Comparison of ENCODE assay signal across 1 cellular context in the genomic region with DNA sequence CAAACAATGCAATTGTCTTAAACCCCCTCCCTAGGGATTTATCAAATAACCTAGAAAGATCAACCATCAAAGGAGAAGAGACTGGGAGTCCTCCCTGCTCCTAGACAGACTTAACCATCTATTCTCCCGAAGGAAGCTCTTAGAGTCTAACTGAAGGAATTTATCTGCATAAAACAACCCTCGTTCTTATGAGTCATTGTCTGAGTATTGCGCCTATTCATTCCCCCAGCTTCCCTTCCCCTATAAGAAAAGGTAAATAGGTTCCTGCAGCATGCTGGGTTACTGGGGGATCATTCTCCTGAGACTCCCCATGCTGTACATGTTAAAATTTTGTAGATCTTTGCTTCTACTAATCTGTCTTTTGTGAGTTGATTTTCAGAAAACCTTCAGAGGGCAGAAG.
TF ChIP-seq lines count a peak whose summit lies in the region.

No MANE protein-coding gene starts in this region.

TF ChIP-seq in WTC11, 78 proteins besides CTCF, POLR2A, EP300 and RAD21 (continued from another document):
- TF ChIP-seq, protein P1, sequence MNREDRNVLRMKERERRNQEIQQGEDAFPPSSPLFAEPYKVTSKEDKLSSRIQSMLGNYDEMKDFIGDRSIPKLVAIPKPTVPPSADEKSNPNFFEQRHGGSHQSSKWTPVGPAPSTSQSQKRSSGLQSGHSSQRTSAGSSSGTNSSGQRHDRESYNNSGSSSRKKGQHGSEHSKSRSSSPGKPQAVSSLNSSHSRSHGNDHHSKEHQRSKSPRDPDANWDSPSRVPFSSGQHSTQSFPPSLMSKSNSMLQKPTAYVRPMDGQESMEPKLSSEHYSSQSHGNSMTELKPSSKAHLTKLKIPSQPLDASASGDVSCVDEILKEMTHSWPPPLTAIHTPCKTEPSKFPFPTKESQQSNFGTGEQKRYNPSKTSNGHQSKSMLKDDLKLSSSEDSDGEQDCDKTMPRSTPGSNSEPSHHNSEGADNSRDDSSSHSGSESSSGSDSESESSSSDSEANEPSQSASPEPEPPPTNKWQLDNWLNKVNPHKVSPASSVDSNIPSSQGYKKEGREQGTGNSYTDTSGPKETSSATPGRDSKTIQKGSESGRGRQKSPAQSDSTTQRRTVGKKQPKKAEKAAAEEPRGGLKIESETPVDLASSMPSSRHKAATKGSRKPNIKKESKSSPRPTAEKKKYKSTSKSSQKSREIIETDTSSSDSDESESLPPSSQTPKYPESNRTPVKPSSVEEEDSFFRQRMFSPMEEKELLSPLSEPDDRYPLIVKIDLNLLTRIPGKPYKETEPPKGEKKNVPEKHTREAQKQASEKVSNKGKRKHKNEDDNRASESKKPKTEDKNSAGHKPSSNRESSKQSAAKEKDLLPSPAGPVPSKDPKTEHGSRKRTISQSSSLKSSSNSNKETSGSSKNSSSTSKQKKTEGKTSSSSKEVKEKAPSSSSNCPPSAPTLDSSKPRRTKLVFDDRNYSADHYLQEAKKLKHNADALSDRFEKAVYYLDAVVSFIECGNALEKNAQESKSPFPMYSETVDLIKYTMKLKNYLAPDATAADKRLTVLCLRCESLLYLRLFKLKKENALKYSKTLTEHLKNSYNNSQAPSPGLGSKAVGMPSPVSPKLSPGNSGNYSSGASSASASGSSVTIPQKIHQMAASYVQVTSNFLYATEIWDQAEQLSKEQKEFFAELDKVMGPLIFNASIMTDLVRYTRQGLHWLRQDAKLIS (CRISPR knock-in tag; IDR thresholded peaks at IDR 0.05; ENCODE audit: borderline replicate concordance) = no peak
- TF ChIP-seq MYBL2 (CRISPR knock-in tag; IDR thresholded peaks at IDR 0.05) = no peak
- no peak for TF ChIP-seq GABPB1 (CRISPR knock-in tag; IDR thresholded peaks at IDR 0.05)
- TF ChIP-seq, protein P2, sequence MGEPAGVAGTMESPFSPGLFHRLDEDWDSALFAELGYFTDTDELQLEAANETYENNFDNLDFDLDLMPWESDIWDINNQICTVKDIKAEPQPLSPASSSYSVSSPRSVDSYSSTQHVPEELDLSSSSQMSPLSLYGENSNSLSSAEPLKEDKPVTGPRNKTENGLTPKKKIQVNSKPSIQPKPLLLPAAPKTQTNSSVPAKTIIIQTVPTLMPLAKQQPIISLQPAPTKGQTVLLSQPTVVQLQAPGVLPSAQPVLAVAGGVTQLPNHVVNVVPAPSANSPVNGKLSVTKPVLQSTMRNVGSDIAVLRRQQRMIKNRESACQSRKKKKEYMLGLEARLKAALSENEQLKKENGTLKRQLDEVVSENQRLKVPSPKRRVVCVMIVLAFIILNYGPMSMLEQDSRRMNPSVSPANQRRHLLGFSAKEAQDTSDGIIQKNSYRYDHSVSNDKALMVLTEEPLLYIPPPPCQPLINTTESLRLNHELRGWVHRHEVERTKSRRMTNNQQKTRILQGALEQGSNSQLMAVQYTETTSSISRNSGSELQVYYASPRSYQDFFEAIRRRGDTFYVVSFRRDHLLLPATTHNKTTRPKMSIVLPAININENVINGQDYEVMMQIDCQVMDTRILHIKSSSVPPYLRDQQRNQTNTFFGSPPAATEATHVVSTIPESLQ (CRISPR knock-in tag; IDR thresholded peaks at IDR 0.05) = no peak
- TF ChIP-seq, protein P3, sequence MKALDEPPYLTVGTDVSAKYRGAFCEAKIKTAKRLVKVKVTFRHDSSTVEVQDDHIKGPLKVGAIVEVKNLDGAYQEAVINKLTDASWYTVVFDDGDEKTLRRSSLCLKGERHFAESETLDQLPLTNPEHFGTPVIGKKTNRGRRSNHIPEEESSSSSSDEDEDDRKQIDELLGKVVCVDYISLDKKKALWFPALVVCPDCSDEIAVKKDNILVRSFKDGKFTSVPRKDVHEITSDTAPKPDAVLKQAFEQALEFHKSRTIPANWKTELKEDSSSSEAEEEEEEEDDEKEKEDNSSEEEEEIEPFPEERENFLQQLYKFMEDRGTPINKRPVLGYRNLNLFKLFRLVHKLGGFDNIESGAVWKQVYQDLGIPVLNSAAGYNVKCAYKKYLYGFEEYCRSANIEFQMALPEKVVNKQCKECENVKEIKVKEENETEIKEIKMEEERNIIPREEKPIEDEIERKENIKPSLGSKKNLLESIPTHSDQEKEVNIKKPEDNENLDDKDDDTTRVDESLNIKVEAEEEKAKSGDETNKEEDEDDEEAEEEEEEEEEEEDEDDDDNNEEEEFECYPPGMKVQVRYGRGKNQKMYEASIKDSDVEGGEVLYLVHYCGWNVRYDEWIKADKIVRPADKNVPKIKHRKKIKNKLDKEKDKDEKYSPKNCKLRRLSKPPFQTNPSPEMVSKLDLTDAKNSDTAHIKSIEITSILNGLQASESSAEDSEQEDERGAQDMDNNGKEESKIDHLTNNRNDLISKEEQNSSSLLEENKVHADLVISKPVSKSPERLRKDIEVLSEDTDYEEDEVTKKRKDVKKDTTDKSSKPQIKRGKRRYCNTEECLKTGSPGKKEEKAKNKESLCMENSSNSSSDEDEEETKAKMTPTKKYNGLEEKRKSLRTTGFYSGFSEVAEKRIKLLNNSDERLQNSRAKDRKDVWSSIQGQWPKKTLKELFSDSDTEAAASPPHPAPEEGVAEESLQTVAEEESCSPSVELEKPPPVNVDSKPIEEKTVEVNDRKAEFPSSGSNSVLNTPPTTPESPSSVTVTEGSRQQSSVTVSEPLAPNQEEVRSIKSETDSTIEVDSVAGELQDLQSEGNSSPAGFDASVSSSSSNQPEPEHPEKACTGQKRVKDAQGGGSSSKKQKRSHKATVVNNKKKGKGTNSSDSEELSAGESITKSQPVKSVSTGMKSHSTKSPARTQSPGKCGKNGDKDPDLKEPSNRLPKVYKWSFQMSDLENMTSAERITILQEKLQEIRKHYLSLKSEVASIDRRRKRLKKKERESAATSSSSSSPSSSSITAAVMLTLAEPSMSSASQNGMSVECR (CRISPR knock-in tag; IDR thresholded peaks at IDR 0.05; ENCODE audit: borderline replicate concordance) = no peak
- no peak for TF ChIP-seq NR3C1 (CRISPR knock-in tag; conservative IDR thresholded peaks at IDR 0.05; ENCODE audit: low read depth)
- TF ChIP-seq, protein P4, sequence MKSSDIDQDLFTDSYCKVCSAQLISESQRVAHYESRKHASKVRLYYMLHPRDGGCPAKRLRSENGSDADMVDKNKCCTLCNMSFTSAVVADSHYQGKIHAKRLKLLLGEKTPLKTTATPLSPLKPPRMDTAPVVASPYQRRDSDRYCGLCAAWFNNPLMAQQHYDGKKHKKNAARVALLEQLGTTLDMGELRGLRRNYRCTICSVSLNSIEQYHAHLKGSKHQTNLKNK (CRISPR knock-in tag; IDR thresholded peaks at IDR 0.05) = no peak
- TF ChIP-seq, protein P5, sequence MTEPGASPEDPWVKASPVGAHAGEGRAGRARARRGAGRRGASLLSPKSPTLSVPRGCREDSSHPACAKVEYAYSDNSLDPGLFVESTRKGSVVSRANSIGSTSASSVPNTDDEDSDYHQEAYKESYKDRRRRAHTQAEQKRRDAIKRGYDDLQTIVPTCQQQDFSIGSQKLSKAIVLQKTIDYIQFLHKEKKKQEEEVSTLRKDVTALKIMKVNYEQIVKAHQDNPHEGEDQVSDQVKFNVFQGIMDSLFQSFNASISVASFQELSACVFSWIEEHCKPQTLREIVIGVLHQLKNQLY (CRISPR knock-in tag; IDR thresholded peaks at IDR 0.05) = no peak
- TF ChIP-seq HMGA2 (CRISPR knock-in tag; IDR thresholded peaks at IDR 0.05) = no peak
- no peak for TF ChIP-seq ETV6 (CRISPR knock-in tag; IDR thresholded peaks at IDR 0.05)
- TF ChIP-seq, protein P6, sequence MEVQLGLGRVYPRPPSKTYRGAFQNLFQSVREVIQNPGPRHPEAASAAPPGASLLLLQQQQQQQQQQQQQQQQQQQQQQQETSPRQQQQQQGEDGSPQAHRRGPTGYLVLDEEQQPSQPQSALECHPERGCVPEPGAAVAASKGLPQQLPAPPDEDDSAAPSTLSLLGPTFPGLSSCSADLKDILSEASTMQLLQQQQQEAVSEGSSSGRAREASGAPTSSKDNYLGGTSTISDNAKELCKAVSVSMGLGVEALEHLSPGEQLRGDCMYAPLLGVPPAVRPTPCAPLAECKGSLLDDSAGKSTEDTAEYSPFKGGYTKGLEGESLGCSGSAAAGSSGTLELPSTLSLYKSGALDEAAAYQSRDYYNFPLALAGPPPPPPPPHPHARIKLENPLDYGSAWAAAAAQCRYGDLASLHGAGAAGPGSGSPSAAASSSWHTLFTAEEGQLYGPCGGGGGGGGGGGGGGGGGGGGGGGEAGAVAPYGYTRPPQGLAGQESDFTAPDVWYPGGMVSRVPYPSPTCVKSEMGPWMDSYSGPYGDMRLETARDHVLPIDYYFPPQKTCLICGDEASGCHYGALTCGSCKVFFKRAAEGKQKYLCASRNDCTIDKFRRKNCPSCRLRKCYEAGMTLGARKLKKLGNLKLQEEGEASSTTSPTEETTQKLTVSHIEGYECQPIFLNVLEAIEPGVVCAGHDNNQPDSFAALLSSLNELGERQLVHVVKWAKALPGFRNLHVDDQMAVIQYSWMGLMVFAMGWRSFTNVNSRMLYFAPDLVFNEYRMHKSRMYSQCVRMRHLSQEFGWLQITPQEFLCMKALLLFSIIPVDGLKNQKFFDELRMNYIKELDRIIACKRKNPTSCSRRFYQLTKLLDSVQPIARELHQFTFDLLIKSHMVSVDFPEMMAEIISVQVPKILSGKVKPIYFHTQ (CRISPR knock-in tag; IDR thresholded peaks at IDR 0.05) = no peak
- no peak for TF ChIP-seq ZBTB21 (CRISPR knock-in tag; IDR thresholded peaks at IDR 0.05; ENCODE audit: borderline replicate concordance)
- TF ChIP-seq SP1 (CRISPR knock-in tag; conservative IDR thresholded peaks at IDR 0.05) = no peak
- TF ChIP-seq FOXJ3 (CRISPR knock-in tag; IDR thresholded peaks at IDR 0.05; ENCODE audit: borderline replicate concordance) = no peak
- TF ChIP-seq, protein P7, sequence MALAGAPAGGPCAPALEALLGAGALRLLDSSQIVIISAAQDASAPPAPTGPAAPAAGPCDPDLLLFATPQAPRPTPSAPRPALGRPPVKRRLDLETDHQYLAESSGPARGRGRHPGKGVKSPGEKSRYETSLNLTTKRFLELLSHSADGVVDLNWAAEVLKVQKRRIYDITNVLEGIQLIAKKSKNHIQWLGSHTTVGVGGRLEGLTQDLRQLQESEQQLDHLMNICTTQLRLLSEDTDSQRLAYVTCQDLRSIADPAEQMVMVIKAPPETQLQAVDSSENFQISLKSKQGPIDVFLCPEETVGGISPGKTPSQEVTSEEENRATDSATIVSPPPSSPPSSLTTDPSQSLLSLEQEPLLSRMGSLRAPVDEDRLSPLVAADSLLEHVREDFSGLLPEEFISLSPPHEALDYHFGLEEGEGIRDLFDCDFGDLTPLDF (CRISPR knock-in tag; IDR thresholded peaks at IDR 0.05) = no peak
- TF ChIP-seq SMAD3 (CRISPR knock-in tag; IDR thresholded peaks at IDR 0.05; ENCODE audit: borderline replicate concordance) = no peak
- TF ChIP-seq, protein P8, sequence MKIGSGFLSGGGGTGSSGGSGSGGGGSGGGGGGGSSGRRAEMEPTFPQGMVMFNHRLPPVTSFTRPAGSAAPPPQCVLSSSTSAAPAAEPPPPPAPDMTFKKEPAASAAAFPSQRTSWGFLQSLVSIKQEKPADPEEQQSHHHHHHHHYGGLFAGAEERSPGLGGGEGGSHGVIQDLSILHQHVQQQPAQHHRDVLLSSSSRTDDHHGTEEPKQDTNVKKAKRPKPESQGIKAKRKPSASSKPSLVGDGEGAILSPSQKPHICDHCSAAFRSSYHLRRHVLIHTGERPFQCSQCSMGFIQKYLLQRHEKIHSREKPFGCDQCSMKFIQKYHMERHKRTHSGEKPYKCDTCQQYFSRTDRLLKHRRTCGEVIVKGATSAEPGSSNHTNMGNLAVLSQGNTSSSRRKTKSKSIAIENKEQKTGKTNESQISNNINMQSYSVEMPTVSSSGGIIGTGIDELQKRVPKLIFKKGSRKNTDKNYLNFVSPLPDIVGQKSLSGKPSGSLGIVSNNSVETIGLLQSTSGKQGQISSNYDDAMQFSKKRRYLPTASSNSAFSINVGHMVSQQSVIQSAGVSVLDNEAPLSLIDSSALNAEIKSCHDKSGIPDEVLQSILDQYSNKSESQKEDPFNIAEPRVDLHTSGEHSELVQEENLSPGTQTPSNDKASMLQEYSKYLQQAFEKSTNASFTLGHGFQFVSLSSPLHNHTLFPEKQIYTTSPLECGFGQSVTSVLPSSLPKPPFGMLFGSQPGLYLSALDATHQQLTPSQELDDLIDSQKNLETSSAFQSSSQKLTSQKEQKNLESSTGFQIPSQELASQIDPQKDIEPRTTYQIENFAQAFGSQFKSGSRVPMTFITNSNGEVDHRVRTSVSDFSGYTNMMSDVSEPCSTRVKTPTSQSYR (CRISPR knock-in tag; IDR thresholded peaks at IDR 0.05) = no peak
